8 cellular contexts compared by ENCODE assay signal in genomic region chr12:95623554-95624170, GRCh38.
DNase-seq lines count a peak whose midpoint lies in the region; ATAC-seq, FAIRE-seq and TF ChIP-seq lines count a peak whose summit lies in the region.

No MANE protein-coding gene starts in this region.

- H4K20me1 ChIP-seq in K562 (replicated peaks; ENCODE audit: control insufficient read depth, insufficient read depth, low read length) = no peaks in the 10 kb centered on the region

- H3K36me3 ChIP-seq in BE2C = no peaks in the 10 kb centered on the region
- no peaks in the 10 kb centered on the region for H3K36me3 ChIP-seq in K562 (ENCODE audit: control insufficient read depth, insufficient read depth, low read length)
- H3K36me3 ChIP-seq in iPS DF 6.9 (ENCODE audit: control insufficient read depth, insufficient read depth, low read length) = no peaks in the 10 kb centered on the region
- no peaks in the 10 kb centered on the region for H3K36me3 ChIP-seq in spleen

- H3K79me2 ChIP-seq in K562 (ENCODE audit: control insufficient read depth, insufficient read depth, low read length) = no peaks in the 10 kb centered on the region

- peak; percentile 57 for ATAC-seq in GM18868 (IDR thresholded peaks at IDR 0.05; ENCODE audit: unreplicated experiment)
- peak; percentile 98 for ATAC-seq in K562
- no peak for ATAC-seq in HG02623 (IDR thresholded peaks at IDR 0.05; ENCODE audit: unreplicated experiment)

- BruUV-seq in K562 (replicated peaks; lab: Mats Ljungman, UMichigan) = no TSS peak

- FAIRE-seq in K562 (lab: Jason Lieb, UNC) (peak; percentile 88), GM19239 (lab: Jason Lieb, UNC) (no peak)

- TF ChIP-seq CTCF in BE2C (IDR thresholded peaks at IDR 0.05; ENCODE audit: low read depth, low read length) = peak; percentile 89
- TF ChIP-seq CTCF in K562 (IDR thresholded peaks at IDR 0.05 in 2 of 3, conservative IDR thresholded peaks at IDR 0.05 in 1 of 3; ENCODE audit: insufficient read depth in 2 of 3, low read depth in 1 of 3, low read length in 3 of 3) = peak; percentile 73 to 81 (median 76)
- TF ChIP-seq CTCF in spleen (IDR thresholded peaks at IDR 0.05 in 8 of 11, conservative IDR thresholded peaks at IDR 0.05 in 3 of 11) = peak in 9 of 11 experiments; percentile 13 to 69 (median 49)

- TF ChIP-seq RAD21 in K562 (CRISPR knock-in tag; conservative IDR thresholded peaks at IDR 0.05 in 1 of 2, IDR thresholded peaks at IDR 0.05 in 1 of 2) = peak; percentile 34 to 68

- no peak overlapping the region for H2AFZ ChIP-seq in K562 (ENCODE audit: low read depth, low read length)

- H3K27ac ChIP-seq in K562 (ENCODE audit: extremely low read depth, low read depth, low read length) (no peak overlapping the region), iPS DF 6.9 (ENCODE audit: low read length) (no peak overlapping the region), spleen (peak overlapping the region in 1 of 8 donors; percentile 28)

- H3K27me3 ChIP-seq in BE2C (no peaks in the 10 kb centered on the region), K562 (ENCODE audit: control insufficient read depth in 2 of 2, insufficient read depth in 2 of 2, low read length in 2 of 2) (peaks cover 7 to 13% of the 10 kb centered on the region in 2 experiments; a peak in 3 of 5 replicates), iPS DF 6.9 (ENCODE audit: control insufficient read depth, insufficient read depth, low read length) (no peaks in the 10 kb centered on the region), spleen (replicated peaks in 1 of 7) (no peaks in the 10 kb centered on the region)

- intact Hi-C loops in K562 (cut with micrococcal nuclease) (loop anchor here (1.0 to 10.0 kb wide), 2 partner anchors 192 to 371 kb away; partner anchors contain the start of gene HAL), spleen (cut with DNase I; ENCODE audit: low total_unique reads) (no loop called here)

- DNase-seq in BE2C = peak; percentile 73
- DNase-seq in OCI-M1 (lab: John Stamatoyannopoulos, UW) = peak; percentile 70
- DNase-seq in K562 (ENCODE audit: extremely low read depth in 1 of 4, low spot score in 3 of 4) = peak; percentile 60 to 68 (median 62)
- DNase-seq in iPS DF 6.9 (ENCODE audit: low read depth, low spot score) = peak; percentile 88
- peak; percentile 78 for DNase-seq in spleen
- DNase-seq in GM19239 (ENCODE audit: insufficient read length, low spot score) = no peak

- H3K9me1 ChIP-seq in K562 (ENCODE audit: control insufficient read depth, insufficient read depth, low read length) = no peaks in the 10 kb centered on the region

- H3K4me1 ChIP-seq in BE2C (no peaks in the 10 kb centered on the region), K562 (replicated peaks in 1 of 2; ENCODE audit: control insufficient read depth in 2 of 2, insufficient read depth in 2 of 2, low read length in 2 of 2) (no peaks in the 10 kb centered on the region; a peak in 1 of 5 replicates), iPS DF 6.9 (ENCODE audit: control insufficient read depth, insufficient read depth, low read length) (no peaks in the 10 kb centered on the region; the same call in 1 of the 2 replicates), spleen (peaks cover 0 to 15% (median 2%) of the 10 kb centered on the region in 6 donors)

- H3K9me3 ChIP-seq in BE2C (no peaks in the 10 kb centered on the region), K562 (replicated peaks; ENCODE audit: control insufficient read depth, insufficient read depth, low read depth, low read length) (no peaks in the 10 kb centered on the region), iPS DF 6.9 (ENCODE audit: control insufficient read depth, insufficient read depth, low read length) (no peaks in the 10 kb centered on the region), spleen (no peaks in the 10 kb centered on the region)

- POLR2A ChIA-PET in K562 (lab: Yijun Ruan, JAX) = interaction anchor here (0.7 kb wide), 1 partner anchor 1285 kb away, joined by 3 read pairs; no protein-coding TSS in a partner anchor

- CTCF ChIA-PET in K562 (lab: Yijun Ruan, JAX; ENCODE audit: low intra/inter-chr PET ratio) = no interaction called here

- TF ChIP-seq POLR2A in K562 (conservative IDR thresholded peaks at IDR 0.05) (no peak), spleen (IDR thresholded peaks at IDR 0.05) (no peak)

- WGBS in K562 (ENCODE audit: insufficient coverage, low coverage, missing lambda C conversion rate) = 10% methylated on average over 15 of the region's 18 CpGs
- WGBS in iPS DF 6.9 (ENCODE audit: insufficient coverage, insufficient read length) = no CpG with 5 or more reads among the region's 18 CpGs
- 49 to 64% (median 57%) methylated on average over 13 to 18 of the region's 18 CpGs for WGBS in spleen, 5 donors

- no peak overlapping the region for H3K4me2 ChIP-seq in K562 (ENCODE audit: insufficient read depth, low read length)

- in situ Hi-C loops in K562 (cut with MboI) = loop anchor here (10.0 to 25.0 kb wide), 2 partner anchors 191 to 889 kb away; no protein-coding TSS in a partner anchor

- no peak overlapping the region for H3K4me3 ChIP-seq in BE2C (ENCODE audit: low read depth, low read length)
- no peak overlapping the region for H3K4me3 ChIP-seq in K562
- H3K4me3 ChIP-seq in iPS DF 6.9 (ENCODE audit: low read length) = no peak overlapping the region
- H3K4me3 ChIP-seq in spleen = no peak overlapping the region

- H3K9ac ChIP-seq in K562 (ENCODE audit: insufficient read depth in 1 of 2, low read depth in 2 of 2, low read length in 2 of 2) = no peak overlapping the region

- TF ChIP-seq EP300 in K562 (IDR thresholded peaks at IDR 0.05; ENCODE audit: low read length) = no peak

TF ChIP-seq in K562, 482 proteins besides CTCF, POLR2A, EP300 and RAD21 (continues in another document):
- no peak for TF ChIP-seq MECOM (CRISPR knock-in tag; IDR thresholded peaks at IDR 0.05)
- TF ChIP-seq SPI1 (IDR thresholded peaks at IDR 0.05; ENCODE audit: borderline replicate concordance, low read depth, low read length) = no peak
- TF ChIP-seq TCF3 (CRISPR knock-in tag; IDR thresholded peaks at IDR 0.05) = no peak
- no peak for TF ChIP-seq ELK3 (CRISPR knock-in tag; IDR thresholded peaks at IDR 0.05)
- TF ChIP-seq MTF1 (CRISPR knock-in tag; IDR thresholded peaks at IDR 0.05; ENCODE audit: borderline replicate concordance) = no peak
- TF ChIP-seq GTF2E2 (tag; IDR thresholded peaks at IDR 0.05) = no peak
- TF ChIP-seq ZNF146 (CRISPR knock-in tag; IDR thresholded peaks at IDR 0.05; ENCODE audit: unreplicated experiment) = no peak
- no peak for TF ChIP-seq THRA (IDR thresholded peaks at IDR 0.05)
- TF ChIP-seq NFXL1 (CRISPR knock-in tag; IDR thresholded peaks at IDR 0.05) = no peak
- no peak for TF ChIP-seq ATF4 (CRISPR knock-in tag; IDR thresholded peaks at IDR 0.05)
- TF ChIP-seq CTCFL (IDR thresholded peaks at IDR 0.05; ENCODE audit: borderline replicate concordance, insufficient read depth, low read depth, low read length, poor library complexity, severe bottlenecking) = peak; percentile 29
- TF ChIP-seq SAFB (IDR thresholded peaks at IDR 0.05; ENCODE audit: borderline replicate concordance, low read depth, low read length) = no peak
- TF ChIP-seq MED1 (CRISPR knock-in tag; IDR thresholded peaks at IDR 0.05; ENCODE audit: borderline replicate concordance) = no peak
- no peak for TF ChIP-seq ZEB2 (IDR thresholded peaks at IDR 0.05)
- TF ChIP-seq CREM (IDR thresholded peaks at IDR 0.05; ENCODE audit: low read depth) = peak; percentile 15; the same call in 1 of the 2 replicates
- TF ChIP-seq ZNF668 (CRISPR knock-in tag; IDR thresholded peaks at IDR 0.05) = no peak
- TF ChIP-seq ZNF124 (CRISPR knock-in tag; IDR thresholded peaks at IDR 0.05) = no peak
- TF ChIP-seq EGR1 (conservative IDR thresholded peaks at IDR 0.05) = peak; percentile 92
